ENCODE assay signal across 11 cellular contexts in the genomic region with DNA sequence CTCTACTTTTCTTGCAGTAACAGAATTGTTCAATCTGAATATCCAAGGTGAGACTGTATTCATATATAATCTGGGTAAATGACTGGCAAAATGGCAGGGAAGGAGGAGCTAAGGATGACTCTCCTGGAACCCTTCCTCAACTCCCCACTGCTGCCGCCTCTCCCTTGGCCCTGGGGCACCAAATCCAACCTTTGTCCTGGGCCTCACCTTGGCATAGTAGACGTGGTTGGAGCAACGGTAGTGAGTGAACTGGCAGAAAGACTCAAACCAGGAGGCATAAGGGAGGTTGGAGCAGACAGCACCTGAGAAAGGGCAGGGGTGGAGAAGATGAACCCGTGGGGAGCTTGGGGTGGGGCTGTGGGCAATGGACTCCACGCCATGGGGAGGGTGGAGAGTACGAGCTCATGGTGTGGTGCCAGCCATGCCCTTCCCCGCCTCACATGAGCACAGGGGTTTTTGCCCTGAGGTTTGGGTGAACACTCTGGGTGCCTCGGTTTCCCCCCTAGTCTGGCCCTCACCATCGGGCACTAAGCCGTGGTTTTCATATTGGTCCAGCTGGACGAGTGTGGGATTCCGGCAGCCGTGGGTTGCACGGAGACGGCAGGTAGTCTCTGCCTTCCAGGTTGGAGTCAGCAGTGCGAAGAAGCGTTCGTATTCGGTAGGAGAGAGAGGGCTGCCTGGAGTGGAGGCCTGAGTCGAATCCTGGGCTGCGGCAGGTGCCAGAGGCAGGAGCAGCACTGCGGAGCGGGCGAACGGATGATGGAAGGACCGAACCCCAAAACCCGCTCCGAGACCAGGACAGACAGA. TPM values are rescaled to one million over a fixed set of nuclear protein-coding genes. Genes with fewer than 3 reads are reported as not detected.
DNase-seq lines count a peak whose midpoint lies in the region; ATAC-seq and TF ChIP-seq lines count a peak whose summit lies in the region.
"Had no signal": no experiment of that assay in that cellular context is flagged by ENCODE, and none has a peak within 500 bp of the region (broad histone marks: within the 10 kb centered on the region; RNA-seq: fewer than 3 reads in every experiment).

No MANE protein-coding gene starts in this region.

- no peak overlapping the region for H4K5ac ChIP-seq in IMR-90 (ENCODE audit: low read depth, low read length)

- no peaks in the 10 kb centered on the region for H3K4me1 ChIP-seq in IMR-90 (ENCODE audit: control insufficient read depth, insufficient read depth, low read length)

- H2AK9ac ChIP-seq in IMR-90 (replicated peaks; ENCODE audit: low read depth, low read length, poor library complexity): peak overlapping the region; percentile 78

- peaks cover 19% of the 10 kb centered on the region for H3K9me3 ChIP-seq in IMR-90 (ENCODE audit: control insufficient read depth, insufficient read depth, low read length)

- H3K4ac ChIP-seq in IMR-90 (ENCODE audit: low read depth, low read length): no peak overlapping the region

- H3K9me1 ChIP-seq in IMR-90 (ENCODE audit: insufficient read depth, low read length): no peaks in the 10 kb centered on the region

- TF ChIP-seq POLR2A in IMR-90 (IDR thresholded peaks at IDR 0.05; ENCODE audit: low read depth, low read length): no peak

- ATAC-seq in IMR-90 (ENCODE audit: low read depth) (no peak), naive B cell (ENCODE audit: low read depth in 2 of 2) (peak in 1 of 2 donors; percentile 4), HG03439 (IDR thresholded peaks at IDR 0.05; ENCODE audit: unreplicated experiment) (no peak)

- no TSS peak for BruUV-seq in IMR-90 (replicated peaks; lab: Mats Ljungman, UMichigan)

- H2BK120ac ChIP-seq in IMR-90 (ENCODE audit: low read depth, low read length): no peak overlapping the region

- peaks cover 24% of the 10 kb centered on the region for H3K36me3 ChIP-seq in IMR-90 (ENCODE audit: control insufficient read depth, insufficient read depth, low read length)

- H3K14ac ChIP-seq in IMR-90 (replicated peaks; ENCODE audit: low read depth, low read length): no peak overlapping the region

- peak overlapping the region; percentile 8; the same call in 1 of the 2 replicates for H2AK5ac ChIP-seq in IMR-90 (ENCODE audit: low read depth, low read length)

- no peaks in the 10 kb centered on the region for H4K20me1 ChIP-seq in IMR-90 (ENCODE audit: insufficient read depth, low read length)

- no peak overlapping the region for H3K4me2 ChIP-seq in IMR-90 (ENCODE audit: low read depth, low read length)

- no peak for TF ChIP-seq RAD21 in IMR-90 (IDR thresholded peaks at IDR 0.05; ENCODE audit: low read length)

- H2BK20ac ChIP-seq in IMR-90 (ENCODE audit: low read depth, low read length): no peak overlapping the region

- peak overlapping the region; percentile 87 for H3K4me3 Mint-ChIP-seq in endothelial cell (ENCODE audit: unreplicated experiment)
- peak overlapping the region; percentile 82 to 92 (median 86) for H3K4me3 Mint-ChIP-seq in naive B cell

- POLR2A ChIA-PET in IMR-90 (lab: Charles Lee; ENCODE audit: unreplicated experiment): no interaction called here

- no peak overlapping the region for H3K18ac ChIP-seq in IMR-90 (ENCODE audit: low read depth, low read length)

- intact Hi-C loops in IMR-90 (cut with micrococcal nuclease): no loop called here

- no peak overlapping the region for H2BK15ac ChIP-seq in IMR-90 (ENCODE audit: low read depth, low read length)

- H2AFZ ChIP-seq in IMR-90 (replicated peaks; ENCODE audit: low read length, poor library complexity): peak overlapping the region; percentile 88

- no peak for DNase-seq in IMR-90
- no peak for DNase-seq in endothelial cell (ENCODE audit: low spot score)
- no peak for DNase-seq in naive B cell
- no peak for DNase-seq in KBM-7
- DNase-seq in stimulated activated CD4-positive, alpha-beta T cell treated with anti-CD3 and anti-CD28 coated beads, Interleukin-4, amount 100 ng/mL, for 1 hour: no peak
- DNase-seq in midbrain (lab: John Stamatoyannopoulos, UW): no peak
- DNase-seq: DND-41; effector CD4-positive, alpha-beta T cell had no signal

- no peak overlapping the region for H4K91ac ChIP-seq in IMR-90 (ENCODE audit: insufficient read depth, low read depth, low read length)

- in situ Hi-C loops in IMR-90 (cut with MboI; ENCODE audit: low sequenced_read_pairs) (no loop called here), KBM-7 (cut with MboI; ENCODE audit: low pct_unique_long_range_greater_than_20kb, low sequenced_read_pairs) (no loop called here)

- no peak overlapping the region for H3K9ac ChIP-seq in IMR-90 (ENCODE audit: low read depth, low read length)

- no peak overlapping the region for H2BK5ac ChIP-seq in IMR-90 (ENCODE audit: low read depth, low read length, poor library complexity, severe bottlenecking)

- H3K4me1 Mint-ChIP-seq in endothelial cell (ENCODE audit: unreplicated experiment) (peaks cover 59% of the 10 kb centered on the region), naive B cell (peaks cover 39 to 53% (median 43%) of the 10 kb centered on the region in 3 donors)

- WGBS in IMR-90 (ENCODE audit: extremely low coverage in 2 of 2, insufficient read length in 1 of 2), 2 experiments: 66% methylated on average over 14 of the region's 28 CpGs; no CpG with 5 or more reads in 1 of the 2 experiments

- peaks cover 2% of the 10 kb centered on the region; the same call in 1 of the 2 replicates for H3K27me3 ChIP-seq in IMR-90 (ENCODE audit: control insufficient read depth, insufficient read depth, low read length)

- peak overlapping the region in 1 of 2 experiments; percentile 36; a peak in 1 of 4 replicates for H4K8ac ChIP-seq in IMR-90 (ENCODE audit: low read depth in 2 of 2, low read length in 2 of 2)

- H3K4me3 ChIP-seq in IMR-90 (ENCODE audit: insufficient read depth, low read depth, low read length): no peak overlapping the region
- H3K4me3 ChIP-seq: SK-N-MC had no signal

- peaks cover 31% of the 10 kb centered on the region for H3K36me3 Mint-ChIP-seq in endothelial cell (ENCODE audit: low read depth, unreplicated experiment)
- H3K36me3 Mint-ChIP-seq in naive B cell: peaks cover 9 to 15% of the 10 kb centered on the region in 2 donors

- H3K79me1 ChIP-seq in IMR-90 (ENCODE audit: low read depth in 1 of 2, low read length in 2 of 2): no peaks in the 10 kb centered on the region

- no peak for TF ChIP-seq CTCF in 22Rv1 (IDR thresholded peaks at IDR 0.05)
- no peak for TF ChIP-seq CTCF in IMR-90 (conservative IDR thresholded peaks at IDR 0.05; ENCODE audit: low read depth, low read length)
- no peak for TF ChIP-seq CTCF in endothelial cell (IDR thresholded peaks at IDR 0.05; ENCODE audit: unreplicated experiment)

- H3K56ac ChIP-seq in IMR-90 (ENCODE audit: extremely low read depth, insufficient read depth, low read length): no peak overlapping the region

- H3K27me3 Mint-ChIP-seq in endothelial cell (ENCODE audit: unreplicated experiment) (peaks cover 6% of the 10 kb centered on the region), naive B cell (no peaks in the 10 kb centered on the region)

- peak overlapping the region; percentile 90 for H3K27ac Mint-ChIP-seq in endothelial cell (ENCODE audit: unreplicated experiment)
- peak overlapping the region in 3 of 6 donors; percentile 53 to 83 (median 75) for H3K27ac Mint-ChIP-seq in naive B cell

- H3K23ac ChIP-seq in IMR-90 (ENCODE audit: low read depth, low read length): no peak overlapping the region

- H3K27ac ChIP-seq in 22Rv1: peak overlapping the region; percentile 63
- H3K27ac ChIP-seq in IMR-90 (ENCODE audit: insufficient read depth, low read length): no peak overlapping the region
- H3K27ac ChIP-seq: SK-N-MC had no signal

- H3K9me3 Mint-ChIP-seq in endothelial cell (ENCODE audit: unreplicated experiment) (no peaks in the 10 kb centered on the region), naive B cell (peaks cover 0 to 8% (median 0%) of the 10 kb centered on the region in 7 donors)

- dilution Hi-C loops in IMR-90 (cut with HindIII; ENCODE audit: low sequenced_read_pairs, unreplicated experiment): no loop called here

- CTCF ChIA-PET in IMR-90 (lab: Yijun Ruan, JAX): no interaction called here

TF ChIP-seq in IMR-90, 13 proteins besides CTCF, POLR2A, EP300 and RAD21 (continues in another document):
- no peak for TF ChIP-seq MXI1 (IDR thresholded peaks at IDR 0.05; ENCODE audit: borderline replicate concordance, low read depth, low read length)
- TF ChIP-seq MAZ (IDR thresholded peaks at IDR 0.05; ENCODE audit: borderline replicate concordance, low read depth, low read length): no peak
- TF ChIP-seq CHD1 (IDR thresholded peaks at IDR 0.05; ENCODE audit: low read depth, low read length): no peak

RNA-seq across cellular contexts. Expression of gene ACRBP, which starts 0.8 kb away (rescaled TPM):
- not detected in 2 replicates for total RNA-seq in IMR-90 (2012; rRNA removed)
- 0.27 and 0.38 TPM in 2 replicates for polyA plus RNA-seq in IMR-90 (2012; rRNA removed)
- 0.15 and 1.9 TPM in 2 replicates for polyA plus RNA-seq in IMR-90 (2012; cell fraction: cytosol; rRNA removed)
- 0.88 and 1.2 TPM in 2 replicates for polyA plus RNA-seq in IMR-90 (2012; cell fraction: nucleus; rRNA removed; ENCODE audit: low replicate concordance)
- 19.3 TPM for total RNA-seq in endothelial cell (ENCODE audit: unreplicated experiment)
- 10 to 100 TPM in 1 of 6 donors, 1 to 10 TPM in 5; 3.8 to 11.0 (median 8.9) TPM for polyA plus RNA-seq in naive B cell (ENCODE audit: low read depth in 6 of 6)

RNA-seq across cellular contexts. Expression of gene LPAR5, which starts 10.7 kb away (rescaled TPM):
- total RNA-seq in IMR-90 (2012; rRNA removed) (not detected in 2 replicates), endothelial cell (ENCODE audit: unreplicated experiment) (2.7 TPM)
- polyA plus RNA-seq in IMR-90 (2012; rRNA removed) (not detected in 2 replicates), naive B cell (ENCODE audit: low read depth in 6 of 6) (10 to 100 TPM; 25.2 to 69.9 (median 40.1) TPM)
- polyA plus RNA-seq in IMR-90 (2012; cell fraction: cytosol; rRNA removed): 0.01 TPM in 1 of 2 replicates, not detected in the other
- not detected in 2 replicates for polyA plus RNA-seq in IMR-90 (2012; cell fraction: nucleus; rRNA removed; ENCODE audit: low replicate concordance)

RNA-seq across cellular contexts. Expression of gene ING4, which starts 16.4 kb away (rescaled TPM):
- total RNA-seq in IMR-90 (2012; rRNA removed) (22.0 and 25.3 TPM in 2 replicates), endothelial cell (ENCODE audit: unreplicated experiment) (41.3 TPM)
- polyA plus RNA-seq in IMR-90 (2012; rRNA removed) (31.1 and 47.5 TPM in 2 replicates), naive B cell (ENCODE audit: low read depth in 6 of 6) (100 to 1,000 TPM in 4 of 6 donors, 10 to 100 TPM in 2; 93.5 to 139 (median 112) TPM)
- 23.4 and 26.9 TPM in 2 replicates for polyA plus RNA-seq in IMR-90 (2012; cell fraction: cytosol; rRNA removed)
- polyA plus RNA-seq in IMR-90 (2012; cell fraction: nucleus; rRNA removed; ENCODE audit: low replicate concordance): 64.9 and 157 TPM in 2 replicates

RNA-seq across cellular contexts. Expression of gene CHD4, which starts 39.3 kb away (rescaled TPM):
- total RNA-seq in IMR-90 (2012; rRNA removed) (262 and 279 TPM in 2 replicates), endothelial cell (ENCODE audit: unreplicated experiment) (334 TPM)
- polyA plus RNA-seq in IMR-90 (2012; rRNA removed) (99.8 and 116 TPM in 2 replicates), naive B cell (ENCODE audit: low read depth in 6 of 6) (10 to 100 TPM; 26.6 to 67.1 (median 44.5) TPM)
- polyA plus RNA-seq in IMR-90 (2012; cell fraction: cytosol; rRNA removed): 56.6 and 65.1 TPM in 2 replicates
- 126 and 164 TPM in 2 replicates for polyA plus RNA-seq in IMR-90 (2012; cell fraction: nucleus; rRNA removed; ENCODE audit: low replicate concordance)

RNA-seq across cellular contexts. Expression of gene ZNF384, which starts 42.7 kb away (rescaled TPM):
- 16.3 and 17.5 TPM in 2 replicates for total RNA-seq in IMR-90 (2012; rRNA removed)
- polyA plus RNA-seq in IMR-90 (2012; rRNA removed): 53.7 and 55.6 TPM in 2 replicates
- polyA plus RNA-seq in IMR-90 (2012; cell fraction: cytosol; rRNA removed): 23.1 and 32.3 TPM in 2 replicates
- 169 and 187 TPM in 2 replicates for polyA plus RNA-seq in IMR-90 (2012; cell fraction: nucleus; rRNA removed; ENCODE audit: low replicate concordance)
- total RNA-seq in endothelial cell (ENCODE audit: unreplicated experiment): 85.2 TPM
- polyA plus RNA-seq in naive B cell (ENCODE audit: low read depth in 6 of 6): 10 to 100 TPM; 13.5 to 39.7 (median 23.2) TPM

Comparison
In these comparisons a context has a peak if more than half of its experiments do, and no peak if none do; other contexts are left out.
1. RNA of gene ACRBP, which starts 0.8 kb away (total RNA-seq): 19.3 TPM in endothelial cell (single experiment); not detected in IMR-90; every median in the first group is over 10 times any median in the second.